ENCODE assay signal across 8 cellular contexts in the genomic region with DNA sequence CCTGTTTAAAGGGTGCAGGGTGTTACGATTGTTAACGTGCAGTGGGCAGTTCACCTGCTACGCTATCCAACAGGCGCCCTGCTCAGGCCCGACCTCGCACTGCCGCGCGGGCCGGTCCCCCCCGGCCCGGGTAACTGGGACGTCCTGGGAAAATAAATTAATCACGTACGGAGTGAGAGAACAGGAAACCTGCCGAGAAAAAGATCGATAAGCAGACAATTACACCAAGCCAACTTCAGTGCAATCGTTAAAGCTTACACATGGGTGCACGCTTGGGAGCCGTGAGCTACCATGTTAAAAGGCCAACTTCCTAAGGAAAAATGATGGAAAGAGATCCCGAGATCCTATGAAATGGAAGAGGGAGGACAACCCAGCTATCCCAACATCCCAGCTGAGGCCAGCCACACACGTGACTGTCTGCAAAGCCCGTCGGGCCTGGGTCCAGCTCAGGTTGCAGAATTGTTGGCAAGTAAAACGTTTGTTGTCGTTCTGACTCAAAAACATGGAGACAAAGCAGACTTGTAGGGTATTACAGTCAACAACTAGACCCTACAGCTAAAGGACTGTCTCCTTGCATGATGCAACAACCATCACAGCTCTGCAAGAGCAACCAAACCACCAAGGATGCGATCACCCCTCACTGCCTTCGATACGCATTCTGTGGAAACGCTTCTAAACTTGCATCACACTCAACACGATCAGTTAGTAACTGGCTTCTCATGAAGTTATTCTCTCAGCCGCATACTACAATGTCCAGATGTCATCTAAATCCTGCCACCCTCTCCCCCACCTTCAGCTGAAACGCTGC. TPM values are rescaled to one million over a fixed set of nuclear protein-coding genes. Genes with fewer than 3 reads are reported as not detected.
DNase-seq lines count a peak whose midpoint lies in the region; ATAC-seq, FAIRE-seq and TF ChIP-seq lines count a peak whose summit lies in the region.

No MANE protein-coding gene starts in this region.

- peak overlapping the region; percentile 83 for H3K4me3 Mint-ChIP-seq in astrocyte (ENCODE audit: unreplicated experiment)

- peak overlapping the region; percentile 96 for H3K9ac ChIP-seq in astrocyte (ENCODE audit: low read length)

- peaks cover 5% of the 10 kb centered on the region for H3K4me1 Mint-ChIP-seq in astrocyte (ENCODE audit: low read depth, unreplicated experiment)

- H3K27me3 Mint-ChIP-seq in astrocyte (ENCODE audit: low read depth, unreplicated experiment): no peaks in the 10 kb centered on the region

- DNase-seq in DMS153 treated with DMSO at 0.1 percent for 48 hours (lab: John Stamatoyannopoulos, UW; ENCODE audit: unreplicated experiment) (peak; percentile 33), MV-4-11 (lab: John Stamatoyannopoulos, UW) (peak; percentile 77), astrocyte (ENCODE audit: low read depth) (no peak), lung (ENCODE audit: low spot score) (no peak), vagina (ENCODE audit: extremely low spot score in 2 of 2) (no peak), middle frontal gyrus (ENCODE audit: extremely low spot score, low spot score) (no peak), dermis blood vessel endothelial cell (no peak)

- H3K9me3 Mint-ChIP-seq in astrocyte (ENCODE audit: unreplicated experiment): no peaks in the 10 kb centered on the region

- peak overlapping the region; percentile 97 for H2AFZ ChIP-seq in astrocyte (ENCODE audit: low read depth, low read length)

- FAIRE-seq in astrocyte (lab: Jason Lieb, UNC): no peak

- H3K4me3 ChIP-seq in astrocyte (ENCODE audit: insufficient read depth, low read depth, low read length): peak overlapping the region; percentile 77
- peak overlapping the region; percentile 95 for H3K4me3 ChIP-seq in lung
- H3K4me3 ChIP-seq in vagina: peak overlapping the region; percentile 76 to 85

- H3K4me1 ChIP-seq in astrocyte (ENCODE audit: insufficient read depth, low read length): peaks cover 10% of the 10 kb centered on the region
- peaks cover 4 to 9% of the 10 kb centered on the region in 2 donors for H3K4me1 ChIP-seq in lung (ENCODE audit: control insufficient read depth in 2 of 2, insufficient read depth in 2 of 2, low read length in 2 of 2)
- peaks cover 15% of the 10 kb centered on the region for H3K4me1 ChIP-seq in vagina

- WGBS in lung, 2 donors: 62 to 72% methylated on average over 33 of the region's 33 CpGs

- H4K20me1 ChIP-seq in astrocyte (ENCODE audit: insufficient read depth, low read length): peaks cover 8% of the 10 kb centered on the region

- peak overlapping the region; percentile 75 for H3K27ac Mint-ChIP-seq in astrocyte (ENCODE audit: unreplicated experiment)

- H3K4me2 ChIP-seq in astrocyte (ENCODE audit: low read length): peak overlapping the region; percentile 94

- no peak for TF ChIP-seq POLR2A in vagina (IDR thresholded peaks at IDR 0.05)

- TF ChIP-seq CTCF in astrocyte (IDR thresholded peaks at IDR 0.05; ENCODE audit: insufficient read depth, low read depth, low read length) (no peak), lung (IDR thresholded peaks at IDR 0.05; ENCODE audit: control extremely low read depth, extremely low read depth) (no peak), vagina (IDR thresholded peaks at IDR 0.05) (no peak)

- ATAC-seq in lung (ENCODE audit: insufficient read depth, low FRiP score) (peak; percentile 1), HG02588 (IDR thresholded peaks at IDR 0.05; ENCODE audit: unreplicated experiment) (no peak)

- H3K27ac ChIP-seq in astrocyte (ENCODE audit: low read depth, low read length) (peak overlapping the region; percentile 93), lung (ENCODE audit: low read depth in 1 of 2, low read length in 1 of 2) (peak overlapping the region; percentile 97 to 99), vagina (peak overlapping the region; percentile 94)

- peaks cover 37% of the 10 kb centered on the region for H3K79me2 ChIP-seq in astrocyte (ENCODE audit: insufficient read depth, low read length)

- H3K27me3 ChIP-seq in astrocyte (ENCODE audit: insufficient read depth, low read length) (no peaks in the 10 kb centered on the region), lung (ENCODE audit: control insufficient read depth, insufficient read depth) (no peaks in the 10 kb centered on the region), vagina (no peaks in the 10 kb centered on the region)

- no peaks in the 10 kb centered on the region for H3K36me3 Mint-ChIP-seq in astrocyte (ENCODE audit: low read depth, unreplicated experiment)

- H3K9me3 ChIP-seq in astrocyte (ENCODE audit: insufficient read depth, low read depth, low read length) (no peaks in the 10 kb centered on the region), lung (ENCODE audit: control insufficient read depth in 2 of 2, insufficient read depth in 1 of 2, low read length in 1 of 2) (no peaks in the 10 kb centered on the region), vagina (no peaks in the 10 kb centered on the region)

- no peaks in the 10 kb centered on the region for H3K36me3 ChIP-seq in astrocyte (ENCODE audit: insufficient read depth, low read length)
- H3K36me3 ChIP-seq in lung (ENCODE audit: control insufficient read depth in 2 of 2, insufficient read depth in 2 of 2, low read length in 2 of 2): no peaks in the 10 kb centered on the region
- H3K36me3 ChIP-seq in vagina: no peaks in the 10 kb centered on the region

- intact Hi-C loops in vagina (cut with DNase I): no loop called here

RNA-seq across cellular contexts. Expression of a gene that starts 0.7 kb away (rescaled TPM):
- 13.9 and 14.0 TPM in 2 replicates for total RNA-seq in astrocyte
- 10 to 100 TPM; 33.1 to 40.2 TPM for total RNA-seq in lung
- polyA plus RNA-seq in lung: 10 to 100 TPM; 10.9 to 20.7 TPM
- 23.3 TPM for total RNA-seq in vagina
- 29.6 and 35.0 TPM in 2 replicates for total RNA-seq in dermis blood vessel endothelial cell

Comparison
In these comparisons a context has a peak if more than half of its experiments do, and no peak if none do; other contexts are left out.
1. DNase-seq: peak in DMS153 treated with DMSO at 0.1 percent for 48 hours (single experiment) and MV-4-11 (single experiment); none in astrocyte (single experiment), lung (single experiment), vagina (0 of 2), middle frontal gyrus (single experiment) and dermis blood vessel endothelial cell (single experiment).
2. Peak in every context shown above with its lines, with median percentiles within 50 percentile points of each other: H3K27ac ChIP-seq and H3K4me3 ChIP-seq.